Comparison of ENCODE assay signal across 24 cellular contexts in the genomic region with DNA sequence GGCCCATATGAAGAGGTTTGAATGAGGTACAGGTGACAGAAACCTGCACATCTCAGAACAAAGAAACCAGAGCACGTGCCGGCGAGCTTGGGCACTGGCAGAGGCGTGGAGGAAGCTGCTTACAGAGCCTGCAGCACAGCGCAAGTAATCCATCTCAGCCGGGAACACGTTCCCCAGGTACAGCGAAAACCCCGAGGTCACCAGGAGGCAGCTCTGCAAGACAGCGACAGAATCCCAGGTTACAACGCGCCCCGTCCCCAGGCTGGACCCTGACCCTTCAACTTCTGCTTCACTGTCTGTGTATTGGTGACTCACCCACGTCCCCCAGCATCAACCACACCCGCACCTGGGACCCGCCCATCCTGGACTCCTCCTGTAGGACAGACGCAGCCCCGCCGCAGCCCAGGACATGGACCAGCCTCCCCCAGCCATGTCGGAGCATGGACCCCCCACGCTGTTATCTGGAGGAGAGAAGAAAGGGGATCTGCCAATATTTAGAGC. TPM values are rescaled to one million over a fixed set of nuclear protein-coding genes. Genes with fewer than 3 reads are reported as not detected.
DNase-seq lines count a peak whose midpoint lies in the region; ATAC-seq and TF ChIP-seq lines count a peak whose summit lies in the region.
"Had no signal": no experiment of that assay in that cellular context is flagged by ENCODE, and none has a peak within 500 bp of the region (broad histone marks: within the 10 kb centered on the region; RNA-seq: fewer than 3 reads in every experiment).

No MANE protein-coding gene starts in this region.

- no peak for ATAC-seq in HG03571 (IDR thresholded peaks at IDR 0.05; ENCODE audit: unreplicated experiment)
- ATAC-seq: lower lobe of right lung; naive thymus-derived CD4-positive, alpha-beta T cell; psoas muscle had no signal

- no peak for TF ChIP-seq CTCF in suprapubic skin (IDR thresholded peaks at IDR 0.05)

- no peaks in the 10 kb centered on the region for H3K36me3 ChIP-seq in suprapubic skin
- H3K36me3 ChIP-seq: BLaER1, HAP-1, lower lobe of right lung, thoracic aorta had no signal

- DNase-seq in DMS53 (lab: John Stamatoyannopoulos, UW), result peak; percentile 71
- no peak for DNase-seq in DMS53 treated with DMSO at 0.1 percent for 48 hours (lab: John Stamatoyannopoulos, UW; ENCODE audit: unreplicated experiment)
- peak; percentile 37 for DNase-seq in RPMI8226
- peak; percentile 10 for DNase-seq in iPS-NIHi7 (ENCODE audit: extremely low spot score)
- DNase-seq in suprapubic skin (ENCODE audit: low spot score in 2 of 2), result no peak
- DNase-seq in NCI-H748 treated with DMSO at 0.1 percent for 48 hours (lab: John Stamatoyannopoulos, UW), result no peak
- DNase-seq in NCI-H446 (lab: John Stamatoyannopoulos, UW), result no peak
- DNase-seq: activated naive CD4-positive, alpha-beta T cell; DMS 273 treated with DMSO at 0.1 percent for 48 hours; lower lobe of right lung; naive thymus-derived CD4-positive, alpha-beta T cell; NCI-H1694; NCI-H446 treated with DMSO at 0.1 percent for 48 hours; psoas muscle; T-helper 9 cell had no signal

- H3K4me3 ChIP-seq in suprapubic skin, result peak overlapping the region; percentile 14
- H3K4me3 ChIP-seq: BLaER1, HAP-1, lower lobe of right lung, psoas muscle, thoracic aorta had no signal

- H3K4me1 ChIP-seq in suprapubic skin, result peaks cover 16% of the 10 kb centered on the region
- H3K4me1 ChIP-seq: HAP-1, lower lobe of right lung, psoas muscle had no signal

- TF ChIP-seq EP300 in suprapubic skin (IDR thresholded peaks at IDR 0.05), result no peak

- H3K9me3 ChIP-seq in suprapubic skin, result no peaks in the 10 kb centered on the region
- H3K9me3 ChIP-seq: lower lobe of right lung, psoas muscle, thoracic aorta had no signal

- TF ChIP-seq POLR2A in suprapubic skin (IDR thresholded peaks at IDR 0.05), result no peak

- 32% methylated on average over 21 of the region's 21 CpGs for WGBS in suprapubic skin

- H3K27me3 ChIP-seq in suprapubic skin, result peaks cover 31% of the 10 kb centered on the region
- H3K27me3 ChIP-seq: BLaER1 had no signal

- H3K27ac ChIP-seq in suprapubic skin, result no peak overlapping the region
- H3K27ac ChIP-seq: 22Rv1, lower lobe of right lung, psoas muscle, thoracic aorta had no signal

RNA-seq across cellular contexts. Expression of a gene that starts 2.2 kb away (rescaled TPM):
- 1 to 10 TPM in 1 of 4 donors, under 1 TPM in 3; 0.49 to 3.4 (median 0.70) TPM for total RNA-seq in suprapubic skin
- total RNA-seq: endothelial cell of umbilical vein, psoas muscle had no signal

RNA-seq across cellular contexts. Expression of a gene that starts 6.8 kb away (rescaled TPM):
- under 1 TPM in 2 of 4 donors, not detected in 2; 0.68 to 0.80 TPM for total RNA-seq in suprapubic skin
- total RNA-seq: HT1080; naive thymus-derived CD4-positive, alpha-beta T cell had no signal

RNA-seq across cellular contexts. Expression of a gene that starts 24.9 kb away (rescaled TPM):
- not detected for total RNA-seq in suprapubic skin
- total RNA-seq: aorta; endothelial cell of umbilical vein; frontal cortex; HT1080; lower lobe of right lung; naive thymus-derived CD4-positive, alpha-beta T cell; psoas muscle; thoracic aorta had no signal

Comparison
In these comparisons a context has a peak if more than half of its experiments do, and no peak if none do; other contexts are left out.
1. DNase-seq: peak in DMS53 (single experiment), RPMI8226 (single experiment) and iPS-NIHi7 (single experiment); none in DMS53 treated with DMSO at 0.1 percent for 48 hours (single experiment), suprapubic skin (0 of 2), NCI-H748 treated with DMSO at 0.1 percent for 48 hours (single experiment) and NCI-H446 (0 of 2).